16 cellular contexts compared by ENCODE assay signal in genomic region chr5:76718381-76718832, GRCh38. TPM values are rescaled to one million over a fixed set of nuclear protein-coding genes. Genes with fewer than 3 reads are reported as not detected.
A peak's percentile ranks its signal among the peaks of the same experiment; 100 is the strongest.
DNase-seq lines count a peak whose midpoint lies in the region; ATAC-seq and TF ChIP-seq lines count a peak whose summit lies in the region.
"Had no signal": no experiment of that assay in that cellular context is flagged by ENCODE, and none has a peak within 500 bp of the region (broad histone marks: within the 10 kb centered on the region; RNA-seq: fewer than 3 reads in every experiment).

No MANE protein-coding gene starts in this region.

- peaks cover 12 to 16% of the 10 kb centered on the region in 2 experiments for H3K4me1 Mint-ChIP-seq in H9

- no peak overlapping the region for H2BK120ac ChIP-seq in H9 (ENCODE audit: low read depth, low read length, poor library complexity, severe bottlenecking)

- peak overlapping the region; percentile 80 for H3K4me2 ChIP-seq in H9 (ENCODE audit: insufficient read depth, insufficient read length, low read length)

- no peak overlapping the region for H3K4ac ChIP-seq in H9 (ENCODE audit: low read depth, low read length)

- no peaks in the 10 kb centered on the region for H3K27me3 ChIP-seq in A673 (replicated peaks; ENCODE audit: insufficient read depth, low read depth, low read length, poor library complexity)
- peaks cover 2% of the 10 kb centered on the region; the same call in 1 of the 2 replicates for H3K27me3 ChIP-seq in H9 (ENCODE audit: insufficient read depth, low read length)
- H3K27me3 ChIP-seq in SJCRH30 = no peaks in the 10 kb centered on the region

- no peaks in the 10 kb centered on the region for H4K20me1 ChIP-seq in H9 (ENCODE audit: control insufficient read depth, insufficient read depth, insufficient read length)

- H4K5ac ChIP-seq in H9 (ENCODE audit: insufficient read length, low read depth, low read length) = no peak overlapping the region

- peak; percentile 86 for DNase-seq in A673 (ENCODE audit: low spot score)
- DNase-seq in H9 = no peak
- peak; percentile 66 to 88 for DNase-seq in cardiac fibroblast (ENCODE audit: low read depth in 2 of 2)
- no peak for DNase-seq in putamen (ENCODE audit: low spot score)
- no peak for DNase-seq in SJCRH30
- no peak for DNase-seq in G401 (ENCODE audit: low spot score)
- DNase-seq: activated T-cell treated with anti-CD3 and anti-CD28 coated beads, Interleukin-2, amount 50 U/mL, for 48 hours; esophagus squamous epithelium; kidney glomerular epithelial cell; NCI-H1930; NCI-H774; SIG-M5; stimulated activated naive CD4-positive, alpha-beta T cell had no signal

- H3K23me2 ChIP-seq in H9 (ENCODE audit: insufficient read length, low read depth, low read length, poor library complexity, severe bottlenecking) = peaks cover 18% of the 10 kb centered on the region

- H2BK15ac ChIP-seq in H9 (ENCODE audit: low read depth, low read length) = no peak overlapping the region

- H3K18ac ChIP-seq in H9 (ENCODE audit: insufficient read length, low read depth, low read length) = no peak overlapping the region

- BruUV-seq in A673 (replicated peaks; lab: Mats Ljungman, UMichigan) = no TSS peak

- ATAC-seq in HG03280 (IDR thresholded peaks at IDR 0.05; ENCODE audit: unreplicated experiment) = no peak

- no peak overlapping the region for H3K27ac Mint-ChIP-seq in H9

- H3K9me3 ChIP-seq in A673 (ENCODE audit: low read depth, low read length, poor library complexity, severe bottlenecking) (no peaks in the 10 kb centered on the region), H9 (ENCODE audit: control insufficient read depth, low read depth, low read length) (no peaks in the 10 kb centered on the region), mesodermal cell (ENCODE audit: control insufficient read depth, low read length) (no peaks in the 10 kb centered on the region), SJCRH30 (replicated peaks) (no peaks in the 10 kb centered on the region)
- H3K9me3 ChIP-seq: esophagus squamous epithelium, neutrophil had no signal

- no peak overlapping the region for H3K9ac ChIP-seq in H9 (ENCODE audit: extremely low read depth, insufficient read length, low read length)

- no peak overlapping the region for H2AFZ ChIP-seq in H9 (ENCODE audit: low read length)

- in situ Hi-C loops in G401 (cut with HindIII; ENCODE audit: low sequenced_read_pairs) = no loop called here

- peaks cover 8% of the 10 kb centered on the region for H3K79me1 ChIP-seq in H9 (ENCODE audit: insufficient read depth, low read depth, low read length, poor library complexity, severe bottlenecking)

- H3K79me2 ChIP-seq in H9 (ENCODE audit: insufficient read depth, low read length) = no peaks in the 10 kb centered on the region; the same call in 1 of the 2 replicates

- no peak overlapping the region for H4K8ac ChIP-seq in H9 (replicated peaks; ENCODE audit: insufficient read length, low read depth, low read length)

- CTCF ChIA-PET in A673 (lab: Charles Lee) = interaction anchor here (0.6 kb wide), 1 partner anchor 117 kb away, joined by 3 read pairs; no protein-coding TSS in a partner anchor

- H3K23ac ChIP-seq in H9 (ENCODE audit: insufficient read length, low read depth, low read length) = no peak overlapping the region

- H3K36me3 Mint-ChIP-seq in H9 (ENCODE audit: insufficient read depth in 1 of 3, low read depth in 3 of 3) = peaks cover 3 to 4% (median 4%) of the 10 kb centered on the region in 3 experiments; a peak in 3 of 7 replicates

- H3K56ac ChIP-seq in H9 (ENCODE audit: insufficient read length, low read depth, low read length) = no peak overlapping the region

- H3T11ph ChIP-seq in H9 (ENCODE audit: low read length) = no peak overlapping the region

- no peak overlapping the region for H2BK5ac ChIP-seq in H9 (ENCODE audit: insufficient read length, low read length)

- POLR2A ChIA-PET in A673 (lab: Charles Lee; ENCODE audit: low non-redundant PET) = no interaction called here

- peaks cover 27% of the 10 kb centered on the region for H3K27me3 Mint-ChIP-seq in H9 (ENCODE audit: low read depth)

- H3K14ac ChIP-seq in H9 (ENCODE audit: insufficient read depth, low read length) = no peak overlapping the region

- H2BK12ac ChIP-seq in H9 (ENCODE audit: insufficient read length, low read depth, low read length) = no peak overlapping the region

- H3K4me1 ChIP-seq in A673 (ENCODE audit: insufficient read depth, low read length, poor library complexity, severe bottlenecking) (peaks cover 26% of the 10 kb centered on the region), H9 (ENCODE audit: insufficient read depth, low read length) (peaks cover 4% of the 10 kb centered on the region; the same call in 1 of the 2 replicates), mesodermal cell (ENCODE audit: control insufficient read depth, insufficient read depth, low read length, poor library complexity, severe bottlenecking) (peaks cover 11% of the 10 kb centered on the region), SJCRH30 (peaks cover 4% of the 10 kb centered on the region; the same call in 1 of the 2 replicates)

- H3K4me3 Mint-ChIP-seq in H9 = no peak overlapping the region; a peak in 1 of 5 replicates

- H3K27ac ChIP-seq in A673 (ENCODE audit: low read depth, low read length, poor library complexity, severe bottlenecking) (peak overlapping the region; percentile 90), H9 (ENCODE audit: insufficient read length, low read depth, low read length) (no peak overlapping the region), mesodermal cell (ENCODE audit: low read depth, low read length, severe bottlenecking) (no peak overlapping the region), SJCRH30 (no peak overlapping the region)
- H3K27ac ChIP-seq: neutrophil had no signal

- H4K91ac ChIP-seq in H9 (ENCODE audit: insufficient read length, low read depth, low read length) = no peak overlapping the region

- peaks cover 18% of the 10 kb centered on the region for H3K36me3 ChIP-seq in A673 (ENCODE audit: insufficient read depth, low read length, poor library complexity, severe bottlenecking)
- peaks cover 21% of the 10 kb centered on the region for H3K36me3 ChIP-seq in mesodermal cell (ENCODE audit: control insufficient read depth, insufficient read depth, low read length)
- H3K36me3 ChIP-seq in SJCRH30 = peaks cover 16% of the 10 kb centered on the region
- H3K36me3 ChIP-seq: esophagus squamous epithelium, neutrophil had no signal

- H2BK20ac ChIP-seq in H9 (ENCODE audit: low read depth, low read length, poor library complexity, severe bottlenecking) = no peak overlapping the region

- TF ChIP-seq CTCF in A673 (conservative IDR thresholded peaks at IDR 0.05; ENCODE audit: low read depth, low read length) (no peak), H9 (conservative IDR thresholded peaks at IDR 0.05) (no peak), cardiac fibroblast (IDR thresholded peaks at IDR 0.05; ENCODE audit: low read depth, low read length) (no peak)

- intact Hi-C loops in A673 (cut with micrococcal nuclease; ENCODE audit: unreplicated experiment) = loop anchor here (10.0 kb wide), 1 partner anchor 74 kb away; no protein-coding TSS in a partner anchor

- no peak overlapping the region for H2AK5ac ChIP-seq in H9 (ENCODE audit: insufficient read length, low read length)

- no peaks in the 10 kb centered on the region; a peak in 1 of 5 replicates for H3K9me3 Mint-ChIP-seq in H9

- WGBS in H9 (ENCODE audit: extremely low coverage, insufficient read length, low lambda C conversion rate) = no CpG with 5 or more reads among the region's 5 CpGs
- 95 to 100% methylated on average over 3 to 4 of the region's 5 CpGs for WGBS in mesodermal cell (ENCODE audit: insufficient coverage in 2 of 2), 2 experiments

- H3K4me3 ChIP-seq in A673 (ENCODE audit: low read depth, low read length, poor library complexity, severe bottlenecking) (peak overlapping the region; percentile 70), cardiac fibroblast (replicated peaks in 1 of 2; ENCODE audit: low read depth in 2 of 2, low read length in 2 of 2) (peak overlapping the region; percentile 97 to 99), mesodermal cell (ENCODE audit: extremely low read depth, insufficient read depth, low read length, poor library complexity, severe bottlenecking) (peak overlapping the region; percentile 89), SJCRH30 (no peak overlapping the region)

RNA-seq across cellular contexts. Expression of gene F2R, which starts 2.5 kb away (rescaled TPM):
- total RNA-seq in A673 (2021) (83.3 and 92.1 TPM in 2 replicates), H9 (2021) (14.8 and 15.2 TPM in 2 replicates)
- 173 TPM for polyA plus RNA-seq in mesodermal cell (2013, experiment 1 of 2)
- 138 TPM for polyA plus RNA-seq in mesodermal cell (2013, experiment 2 of 2)
- total RNA-seq in SJCRH30 (2014; rRNA removed; shearing (Covaris generic)) = 99.3 and 103 TPM in 2 replicates
- total RNA-seq in G401 (2014; rRNA removed; shearing (Covaris generic)) = 160 and 221 TPM in 2 replicates

Comparison
In these comparisons a context has a peak if more than half of its experiments do, and no peak if none do; other contexts are left out.
1. DNase-seq: peak in A673 (single experiment) and cardiac fibroblast (2 of 2); none in H9 (single experiment), putamen (single experiment), SJCRH30 (0 of 2) and G401 (single experiment).